19 cellular contexts compared by ENCODE assay signal in the genomic region with DNA sequence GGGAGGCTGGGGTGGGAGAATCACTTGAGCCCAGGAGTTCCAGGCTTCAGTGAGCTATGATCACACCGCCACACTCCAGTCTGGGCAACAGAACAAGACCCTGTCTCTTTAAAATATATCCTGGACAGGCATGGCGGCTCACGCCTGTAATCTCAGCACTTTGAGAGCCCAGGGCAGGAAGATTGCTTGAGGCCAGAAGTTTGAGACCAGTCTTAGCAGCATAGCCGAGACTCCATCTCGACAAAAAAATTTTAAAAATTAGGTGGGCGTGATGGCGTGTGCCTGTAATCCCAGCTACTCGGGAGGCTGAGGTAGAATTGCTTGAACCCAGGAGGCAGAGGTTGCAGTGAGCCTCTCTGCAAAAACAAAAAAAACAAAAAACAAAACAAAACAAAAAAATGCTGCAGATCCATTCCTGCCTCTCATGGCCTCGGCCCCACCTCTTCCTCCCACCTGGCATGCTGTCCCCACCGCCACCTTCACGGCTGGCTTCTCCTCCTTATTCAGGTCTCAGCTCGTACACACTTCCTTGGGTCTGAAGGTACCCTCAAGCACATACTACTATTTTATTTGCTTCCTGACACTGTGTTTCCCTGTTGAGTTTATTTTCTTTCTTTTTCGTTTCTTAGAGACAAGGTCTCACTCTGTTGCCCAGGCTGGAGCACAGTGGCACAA. TPM values are rescaled to one million over a fixed set of nuclear protein-coding genes. Genes with fewer than 3 reads are reported as not detected.
A peak's percentile ranks its signal among the peaks of the same experiment; 100 is the strongest.
DNase-seq lines count a peak whose midpoint lies in the region; ATAC-seq and TF ChIP-seq lines count a peak whose summit lies in the region.
"Had no signal": no experiment of that assay in that cellular context is flagged by ENCODE, and none has a peak within 500 bp of the region (broad histone marks: within the 10 kb centered on the region; RNA-seq: fewer than 3 reads in every experiment).

No MANE protein-coding gene starts in this region.

- no peaks in the 10 kb centered on the region for H3K27me3 Mint-ChIP-seq in CD8-positive, alpha-beta T cell (ENCODE audit: low read depth)
- no peaks in the 10 kb centered on the region for H3K27me3 Mint-ChIP-seq in activated T-helper 17 cell treated with anti-CD3 and anti-CD28 coated beads, Interleukin-2, amount 50 U/mL, for 72 hours
- no peaks in the 10 kb centered on the region for H3K27me3 Mint-ChIP-seq in natural killer cell (ENCODE audit: low read depth in 2 of 2)

- peak overlapping the region; percentile 84 for H3K27ac ChIP-seq in BLaER1
- H3K27ac ChIP-seq in CD8-positive, alpha-beta T cell (ENCODE audit: low read depth, low read length) = peak overlapping the region; percentile 40

- H3K4me1 Mint-ChIP-seq in CD8-positive, alpha-beta T cell (ENCODE audit: low read depth) = peaks cover 51% of the 10 kb centered on the region
- H3K4me1 Mint-ChIP-seq in activated T-helper 17 cell treated with anti-CD3 and anti-CD28 coated beads, Interleukin-2, amount 50 U/mL, for 72 hours = peaks cover 21% of the 10 kb centered on the region
- H3K4me1 Mint-ChIP-seq in natural killer cell = peaks cover 28 to 37% of the 10 kb centered on the region in 2 donors

- H3K4me2 ChIP-seq in BLaER1 = peak overlapping the region; percentile 89

- peaks cover 33% of the 10 kb centered on the region for H3K36me3 ChIP-seq in BLaER1
- peaks cover 5% of the 10 kb centered on the region for H3K36me3 ChIP-seq in CD8-positive, alpha-beta T cell (ENCODE audit: insufficient read depth, low read length)

- CTCF ChIA-PET in CD8-positive, alpha-beta T cell (lab: Charles Lee) = interaction anchor here (0.9 to 1.1 kb wide), 2 partner anchors 31 to 136 kb away, joined by 3 read pairs; a partner anchor contains a TSS

- no peaks in the 10 kb centered on the region for H3K27me3 ChIP-seq in BLaER1
- H3K27me3 ChIP-seq in CD8-positive, alpha-beta T cell (ENCODE audit: insufficient read depth, low read length) = no peaks in the 10 kb centered on the region
- H3K27me3 ChIP-seq: esophagus squamous epithelium, heart right ventricle, upper lobe of left lung had no signal

- no peak for DNase-seq in CD8-positive, alpha-beta T cell
- DNase-seq in natural killer cell = no peak
- no peak for DNase-seq in RPMI8226
- no peak for DNase-seq in DMS153 treated with DMSO at 0.1 percent for 48 hours (lab: John Stamatoyannopoulos, UW; ENCODE audit: unreplicated experiment)
- DNase-seq: activated CD4-positive, CD25-positive, alpha-beta regulatory T cell; activated T-cell treated with anti-CD3 and anti-CD28 coated beads, Interleukin-2, amount 50 U/mL, for 1 hour; esophagus squamous epithelium; heart right ventricle; left colon; NCI-H2029 treated with DMSO at 0.1 percent for 48 hours; NCI-H526; stimulated activated CD4-positive, alpha-beta T cell treated with anti-CD3 and anti-CD28 coated beads, Interleukin-1b, Interleukin-23, amount 100 ng/mL, for 48 hours; upper lobe of left lung had no signal

- no peak for ATAC-seq in CD8-positive, alpha-beta T cell
- no peak for ATAC-seq in activated T-helper 17 cell treated with anti-CD3 and anti-CD28 coated beads, Interleukin-2, amount 50 U/mL, for 72 hours (replicated peaks)
- ATAC-seq in natural killer cell (no peak), HG03520 (IDR thresholded peaks at IDR 0.05; ENCODE audit: unreplicated experiment) (no peak)
- ATAC-seq: heart right ventricle, left colon had no signal

- peak overlapping the region; percentile 53 for H3K4me3 Mint-ChIP-seq in CD8-positive, alpha-beta T cell
- H3K4me3 Mint-ChIP-seq in activated T-helper 17 cell treated with anti-CD3 and anti-CD28 coated beads, Interleukin-2, amount 50 U/mL, for 72 hours = peak overlapping the region; percentile 90
- no peak overlapping the region for H3K4me3 Mint-ChIP-seq in natural killer cell

- H3K27ac Mint-ChIP-seq in CD8-positive, alpha-beta T cell = peak overlapping the region; percentile 94
- H3K27ac Mint-ChIP-seq in activated T-helper 17 cell treated with anti-CD3 and anti-CD28 coated beads, Interleukin-2, amount 50 U/mL, for 72 hours = peak overlapping the region; percentile 87
- H3K27ac Mint-ChIP-seq in natural killer cell = peak overlapping the region; percentile 99

- intact Hi-C loops in CD8-positive, alpha-beta T cell (cut with DNase I, micrococcal nuclease) = loop anchor here in 1 of 2 experiments (10.0 kb wide), 1 partner anchor 846 kb away; a partner anchor contains a TSS
- intact Hi-C loops in natural killer cell (cut with micrococcal nuclease) = no loop called here

- no peaks in the 10 kb centered on the region for H3K9me3 Mint-ChIP-seq in CD8-positive, alpha-beta T cell
- H3K9me3 Mint-ChIP-seq in activated T-helper 17 cell treated with anti-CD3 and anti-CD28 coated beads, Interleukin-2, amount 50 U/mL, for 72 hours = no peaks in the 10 kb centered on the region
- H3K9me3 Mint-ChIP-seq in natural killer cell = no peaks in the 10 kb centered on the region

- H3K4me3 ChIP-seq in BLaER1 = no peak overlapping the region
- no peak overlapping the region for H3K4me3 ChIP-seq in CD8-positive, alpha-beta T cell (ENCODE audit: low read depth, low read length)
- H3K4me3 ChIP-seq: esophagus squamous epithelium, heart right ventricle, upper lobe of left lung had no signal

- peaks cover 69% of the 10 kb centered on the region for H3K4me1 ChIP-seq in BLaER1
- H3K4me1 ChIP-seq in CD8-positive, alpha-beta T cell (ENCODE audit: insufficient read depth, low read length) = peaks cover 60% of the 10 kb centered on the region

- H3K36me3 Mint-ChIP-seq in CD8-positive, alpha-beta T cell = peaks cover 8% of the 10 kb centered on the region
- H3K36me3 Mint-ChIP-seq in activated T-helper 17 cell treated with anti-CD3 and anti-CD28 coated beads, Interleukin-2, amount 50 U/mL, for 72 hours (ENCODE audit: low read depth) = peaks cover 5% of the 10 kb centered on the region
- H3K36me3 Mint-ChIP-seq in natural killer cell = no peaks in the 10 kb centered on the region

- H3K9me3 ChIP-seq in BLaER1 = peaks cover 12% of the 10 kb centered on the region
- no peaks in the 10 kb centered on the region for H3K9me3 ChIP-seq in CD8-positive, alpha-beta T cell (ENCODE audit: low read length)

- POLR2A ChIA-PET in CD8-positive, alpha-beta T cell (lab: Charles Lee) = interaction anchor here (0.7 to 11.9 kb wide), 2 partner anchors 18 to 30 kb away, joined by 3 to 85 read pairs; a partner anchor contains a TSS

- no peak for TF ChIP-seq CTCF in CD8-positive, alpha-beta T cell (IDR thresholded peaks at IDR 0.05)
- no peak for TF ChIP-seq CTCF in natural killer cell (IDR thresholded peaks at IDR 0.05)

- H3K9ac ChIP-seq in BLaER1 = peak overlapping the region; percentile 70; the same call in 1 of the 2 replicates

- H4K20me1 ChIP-seq in BLaER1 = no peaks in the 10 kb centered on the region

RNA-seq across cellular contexts. Expression of a gene that starts 5.3 kb away (rescaled TPM):
- 10 to 100 TPM; 11.2 to 13.0 TPM for total RNA-seq in CD8-positive, alpha-beta T cell
- 10 to 100 TPM; 12.6 to 12.9 TPM for total RNA-seq in activated T-helper 17 cell treated with anti-CD3 and anti-CD28 coated beads, Interleukin-2, amount 50 U/mL, for 72 hours
- total RNA-seq in natural killer cell = 10 to 100 TPM; 26.0 to 31.8 (median 30.5) TPM

RNA-seq across cellular contexts. Expression of a gene that starts 27.1 kb away (rescaled TPM):
- not detected for total RNA-seq in CD8-positive, alpha-beta T cell
- not detected for total RNA-seq in activated T-helper 17 cell treated with anti-CD3 and anti-CD28 coated beads, Interleukin-2, amount 50 U/mL, for 72 hours
- total RNA-seq in natural killer cell = not detected
- total RNA-seq: dermis microvascular lymphatic vessel endothelial cell, esophagus squamous epithelium, H4, heart right ventricle, left colon, renal cortical epithelial cell had no signal

RNA-seq across cellular contexts. Expression of a gene that starts 30.7 kb away (rescaled TPM):
- 10 to 100 TPM; 25.4 to 25.7 TPM for total RNA-seq in CD8-positive, alpha-beta T cell
- total RNA-seq in activated T-helper 17 cell treated with anti-CD3 and anti-CD28 coated beads, Interleukin-2, amount 50 U/mL, for 72 hours = 10 to 100 TPM; 52.1 to 53.9 TPM
- 10 to 100 TPM; 38.4 to 61.1 (median 58.0) TPM for total RNA-seq in natural killer cell

RNA-seq across cellular contexts. Expression of a gene that starts 48.5 kb away (rescaled TPM):
- total RNA-seq in CD8-positive, alpha-beta T cell = 100 to 1,000 TPM in 1 of 2 experiments, 10 to 100 TPM in 1; 86.5 to 101 TPM
- 10 to 100 TPM; 60.9 to 67.7 TPM for total RNA-seq in activated T-helper 17 cell treated with anti-CD3 and anti-CD28 coated beads, Interleukin-2, amount 50 U/mL, for 72 hours
- 100 to 1,000 TPM; 121 to 149 (median 124) TPM for total RNA-seq in natural killer cell
